ENCODE assay signal across 9 cellular contexts in genomic region chr22:28441720-28442263, GRCh38.
DNase-seq lines count a peak whose midpoint lies in the region; ATAC-seq and TF ChIP-seq lines count a peak whose summit lies in the region.
"Had no signal": no experiment of that assay in that cellular context is flagged by ENCODE, and none has a peak within 500 bp of the region (broad histone marks: within the 10 kb centered on the region; RNA-seq: fewer than 3 reads in every experiment).

No MANE protein-coding gene starts in this region.

- no peaks in the 10 kb centered on the region for H3K36me3 Mint-ChIP-seq in dendritic cell treated with granulocyte-macrophage colony-stimulating factor and Interleukin-4, amounts not matched to agents 40 ng/mL and 50 ng/mL, for 4 days (ENCODE audit: low read depth)
- no peaks in the 10 kb centered on the region for H3K36me3 Mint-ChIP-seq in mesothelial cell of epicardium

- H3K4me1 Mint-ChIP-seq in dendritic cell treated with granulocyte-macrophage colony-stimulating factor and Interleukin-4, amounts not matched to agents 40 ng/mL and 50 ng/mL, for 4 days (ENCODE audit: low read depth) = peaks cover 24% of the 10 kb centered on the region
- peaks cover 42% of the 10 kb centered on the region for H3K4me1 Mint-ChIP-seq in mesothelial cell of epicardium

- H3K27me3 ChIP-seq in heart left ventricle = no peaks in the 10 kb centered on the region
- H3K27me3 ChIP-seq in vagina = no peaks in the 10 kb centered on the region

- no peaks in the 10 kb centered on the region for H3K36me3 ChIP-seq in heart left ventricle
- no peaks in the 10 kb centered on the region for H3K36me3 ChIP-seq in vagina
- H3K36me3 ChIP-seq: SJSA1 had no signal

- ATAC-seq in heart left ventricle (no peak), GM21717 (IDR thresholded peaks at IDR 0.05; ENCODE audit: unreplicated experiment) (no peak)

- intact Hi-C loops in heart left ventricle (cut with DNase I) (loop anchor here in 9 of 10 donors (1.0 to 10.0 kb wide), 20 partner anchors 143 to 557 kb away; no protein-coding TSS in a partner anchor), cardiac septum (cut with DNase I) (loop anchor here (2.0 kb wide), 2 partner anchors 325 to 391 kb away; no protein-coding TSS in a partner anchor), vagina (cut with DNase I) (no loop called here)
- intact Hi-C loops in dendritic cell treated with granulocyte-macrophage colony-stimulating factor and Interleukin-4, amounts not matched to agents 40 ng/mL and 50 ng/mL, for 4 days (cut with micrococcal nuclease) = loop anchor here (2.0 to 10.0 kb wide), 4 partner anchors 147 to 417 kb away; no protein-coding TSS in a partner anchor

- no peak for TF ChIP-seq CTCF in heart left ventricle (IDR thresholded peaks at IDR 0.05)
- TF ChIP-seq CTCF in mesothelial cell of epicardium (IDR thresholded peaks at IDR 0.05; ENCODE audit: unreplicated experiment) = no peak
- TF ChIP-seq CTCF in vagina (IDR thresholded peaks at IDR 0.05) = no peak
- TF ChIP-seq CTCF in GM13976 (IDR thresholded peaks at IDR 0.05; ENCODE audit: borderline replicate concordance, control extremely low read depth, extremely low read depth, insufficient read depth, missing control alignments) = no peak

- TF ChIP-seq POLR2A in heart left ventricle (IDR thresholded peaks at IDR 0.05) = no peak
- TF ChIP-seq POLR2A in vagina (IDR thresholded peaks at IDR 0.05) = no peak

- H3K4me3 ChIP-seq in heart left ventricle = peak overlapping the region; percentile 41 to 76 (median 66)
- H3K4me3 ChIP-seq in vagina = peak overlapping the region; percentile 50 to 57

- H3K4me1 ChIP-seq in heart left ventricle = peaks cover 0 to 39% (median 17%) of the 10 kb centered on the region in 12 donors
- H3K4me1 ChIP-seq in vagina = peaks cover 49% of the 10 kb centered on the region

- H3K4me3 Mint-ChIP-seq in dendritic cell treated with granulocyte-macrophage colony-stimulating factor and Interleukin-4, amounts not matched to agents 40 ng/mL and 50 ng/mL, for 4 days = peak overlapping the region; percentile 81
- peak overlapping the region; percentile 90 for H3K4me3 Mint-ChIP-seq in mesothelial cell of epicardium

- H3K27me3 Mint-ChIP-seq in dendritic cell treated with granulocyte-macrophage colony-stimulating factor and Interleukin-4, amounts not matched to agents 40 ng/mL and 50 ng/mL, for 4 days = peaks cover 13% of the 10 kb centered on the region
- no peaks in the 10 kb centered on the region for H3K27me3 Mint-ChIP-seq in mesothelial cell of epicardium (ENCODE audit: low read depth)

- DNase-seq in heart left ventricle (no peak), cardiac septum (ENCODE audit: low spot score) (no peak), mesothelial cell of epicardium (ENCODE audit: low spot score in 2 of 2, unreplicated experiment in 2 of 2) (no peak), vagina (ENCODE audit: extremely low spot score in 2 of 2) (no peak), GM13976 (ENCODE audit: low spot score) (no peak), germinal center (ENCODE audit: low spot score) (no peak)

- H3K9me3 ChIP-seq in heart left ventricle = no peaks in the 10 kb centered on the region
- no peaks in the 10 kb centered on the region for H3K9me3 ChIP-seq in vagina
- H3K9me3 ChIP-seq: SJSA1 had no signal

- 14 to 19% (median 16%) methylated on average over 14 to 16 of the region's 16 CpGs for WGBS in heart left ventricle, 4 donors

- peak overlapping the region; percentile 57 for H3K27ac Mint-ChIP-seq in dendritic cell treated with granulocyte-macrophage colony-stimulating factor and Interleukin-4, amounts not matched to agents 40 ng/mL and 50 ng/mL, for 4 days
- peak overlapping the region; percentile 92 for H3K27ac Mint-ChIP-seq in mesothelial cell of epicardium

- in situ Hi-C loops in GM13976 (cut with MboI; ENCODE audit: low sequenced_read_pairs, unreplicated experiment) = no loop called here

- no peaks in the 10 kb centered on the region for H3K9me3 Mint-ChIP-seq in dendritic cell treated with granulocyte-macrophage colony-stimulating factor and Interleukin-4, amounts not matched to agents 40 ng/mL and 50 ng/mL, for 4 days
- H3K9me3 Mint-ChIP-seq in mesothelial cell of epicardium = no peaks in the 10 kb centered on the region

- peak overlapping the region; percentile 53 to 89 (median 80) for H3K27ac ChIP-seq in heart left ventricle
- peak overlapping the region; percentile 72 for H3K27ac ChIP-seq in vagina
- H3K27ac ChIP-seq: SJSA1 had no signal
